ENCODE assay signal across 14 cellular contexts in genomic region chr6:53984163-53984562, GRCh38.
DNase-seq lines count a peak whose midpoint lies in the region; ATAC-seq and TF ChIP-seq lines count a peak whose summit lies in the region.
"Had no signal": no experiment of that assay in that cellular context is flagged by ENCODE, and none has a peak within 500 bp of the region (broad histone marks: within the 10 kb centered on the region; RNA-seq: fewer than 3 reads in every experiment).

No MANE protein-coding gene starts in this region.

- TF ChIP-seq CTCF in AG09309 (IDR thresholded peaks at IDR 0.05; ENCODE audit: control insufficient read depth, insufficient read depth, low read depth, low read length, missing control alignments) (no peak), brain microvascular endothelial cell (IDR thresholded peaks at IDR 0.05; ENCODE audit: low read depth, low read length, missing control alignments) (no peak)

- in situ Hi-C loops in brain microvascular endothelial cell (cut with HindIII; ENCODE audit: low pct_ligation_motif_present, low sequenced_read_pairs): no loop called here

- no peaks in the 10 kb centered on the region for H3K36me3 Mint-ChIP-seq in activated T-helper 1 cell treated with anti-CD3 and anti-CD28 coated beads, Interleukin-12 subunit alpha, Interleukin-12 subunit beta, Interleukin-2, Interleukin-4 antibody, amounts not matched to agents 30 ng/mL and 10 ng/mL and 1 ng/mL, durations not matched to agents 14 hours and 24 hours and 36 hours (ENCODE audit: low read depth)
- H3K36me3 Mint-ChIP-seq: T-cell had no signal

- H3K27ac ChIP-seq in brain microvascular endothelial cell: peak overlapping the region; percentile 80
- H3K27ac ChIP-seq: gastroesophageal sphincter had no signal

- H3K27ac Mint-ChIP-seq in activated T-helper 1 cell treated with anti-CD3 and anti-CD28 coated beads, Interleukin-12 subunit alpha, Interleukin-12 subunit beta, Interleukin-2, Interleukin-4 antibody, amounts not matched to agents 30 ng/mL and 10 ng/mL and 1 ng/mL, durations not matched to agents 14 hours and 24 hours and 36 hours: no peak overlapping the region
- H3K27ac Mint-ChIP-seq: activated CD8-positive, alpha-beta T cell treated with anti-CD3 and anti-CD28 coated beads, Interleukin-2, amount 10 ng/mL, durations not matched to agents 7 days and 5 days; CD4-positive, alpha-beta T cell; T-cell had no signal

- ATAC-seq in GM19455 (IDR thresholded peaks at IDR 0.05; ENCODE audit: unreplicated experiment): no peak
- no peak for ATAC-seq in GM21737 (IDR thresholded peaks at IDR 0.05; ENCODE audit: unreplicated experiment)
- ATAC-seq: activated CD8-positive, alpha-beta T cell treated with anti-CD3 and anti-CD28 coated beads, Interleukin-2, amount 10 ng/mL, durations not matched to agents 7 days and 5 days; gastroesophageal sphincter; T-cell had no signal

- no peaks in the 10 kb centered on the region for H3K36me3 ChIP-seq in brain microvascular endothelial cell (replicated peaks)
- H3K36me3 ChIP-seq: gastroesophageal sphincter had no signal

- H3K4me3 ChIP-seq in AG09309 (ENCODE audit: control insufficient read depth, low read depth, low read length) (no peak overlapping the region), brain microvascular endothelial cell (ENCODE audit: low read depth, low read length) (no peak overlapping the region)
- H3K4me3 ChIP-seq: gastroesophageal sphincter had no signal

- intact Hi-C loops in activated T-helper 1 cell treated with anti-CD3 and anti-CD28 coated beads, Interleukin-12 subunit alpha, Interleukin-12 subunit beta, Interleukin-2, Interleukin-4 antibody, amounts not matched to agents 30 ng/mL and 10 ng/mL and 1 ng/mL, durations not matched to agents 14 hours and 24 hours and 36 hours (cut with micrococcal nuclease): no loop called here

- DNase-seq in AG09309 (ENCODE audit: low read depth) (peak; percentile 78), LoVo (ENCODE audit: low spot score) (peak; percentile 7), brain microvascular endothelial cell (peak; percentile 97), kidney tubule cell (ENCODE audit: low spot score) (peak; percentile 98), DMS153 treated with DMSO at 0.1 percent for 48 hours (lab: John Stamatoyannopoulos, UW; ENCODE audit: unreplicated experiment) (no peak)
- DNase-seq in activated T-helper 1 cell treated with anti-CD3 and anti-CD28 coated beads, Interleukin-12 subunit alpha, Interleukin-12 subunit beta, Interleukin-2, Interleukin-4 antibody, amounts not matched to agents 30 ng/mL and 10 ng/mL and 1 ng/mL, durations not matched to agents 14 hours and 24 hours and 36 hours (ENCODE audit: low spot score): no peak
- DNase-seq: activated CD8-positive, alpha-beta T cell treated with anti-CD3 and anti-CD28 coated beads, Interleukin-2, amount 10 ng/mL, durations not matched to agents 7 days and 5 days; anterior cingulate cortex; CD4-positive, alpha-beta T cell; Karpas-422; T-cell had no signal

- H3K9me3 Mint-ChIP-seq in activated T-helper 1 cell treated with anti-CD3 and anti-CD28 coated beads, Interleukin-12 subunit alpha, Interleukin-12 subunit beta, Interleukin-2, Interleukin-4 antibody, amounts not matched to agents 30 ng/mL and 10 ng/mL and 1 ng/mL, durations not matched to agents 14 hours and 24 hours and 36 hours: no peaks in the 10 kb centered on the region
- H3K9me3 Mint-ChIP-seq: CD4-positive, alpha-beta T cell; T-cell had no signal

- no peaks in the 10 kb centered on the region for H3K27me3 ChIP-seq in brain microvascular endothelial cell (replicated peaks)
- H3K27me3 ChIP-seq: gastroesophageal sphincter had no signal

- H3K27me3 Mint-ChIP-seq in activated T-helper 1 cell treated with anti-CD3 and anti-CD28 coated beads, Interleukin-12 subunit alpha, Interleukin-12 subunit beta, Interleukin-2, Interleukin-4 antibody, amounts not matched to agents 30 ng/mL and 10 ng/mL and 1 ng/mL, durations not matched to agents 14 hours and 24 hours and 36 hours (ENCODE audit: insufficient read depth): peaks cover 3% of the 10 kb centered on the region

- no peaks in the 10 kb centered on the region for H3K4me1 Mint-ChIP-seq in activated T-helper 1 cell treated with anti-CD3 and anti-CD28 coated beads, Interleukin-12 subunit alpha, Interleukin-12 subunit beta, Interleukin-2, Interleukin-4 antibody, amounts not matched to agents 30 ng/mL and 10 ng/mL and 1 ng/mL, durations not matched to agents 14 hours and 24 hours and 36 hours (ENCODE audit: low read depth)
- H3K4me1 Mint-ChIP-seq: T-cell had no signal

- no peak overlapping the region for H3K4me3 Mint-ChIP-seq in activated T-helper 1 cell treated with anti-CD3 and anti-CD28 coated beads, Interleukin-12 subunit alpha, Interleukin-12 subunit beta, Interleukin-2, Interleukin-4 antibody, amounts not matched to agents 30 ng/mL and 10 ng/mL and 1 ng/mL, durations not matched to agents 14 hours and 24 hours and 36 hours
- H3K4me3 Mint-ChIP-seq: activated CD8-positive, alpha-beta T cell treated with anti-CD3 and anti-CD28 coated beads, Interleukin-2, amount 10 ng/mL, durations not matched to agents 7 days and 5 days; CD4-positive, alpha-beta T cell; T-cell had no signal

Comparison
In these comparisons a context has a peak if more than half of its experiments do, and no peak if none do; other contexts are left out.
1. DNase-seq: peak in AG09309 (single experiment), LoVo (single experiment), brain microvascular endothelial cell (single experiment) and kidney tubule cell (single experiment); none in activated T-helper 1 cell treated with anti-CD3 and anti-CD28 coated beads, Interleukin-12 subunit alpha, Interleukin-12 subunit beta, Interleukin-2, Interleukin-4 antibody, amounts not matched to agents 30 ng/mL and 10 ng/mL and 1 ng/mL, durations not matched to agents 14 hours and 24 hours and 36 hours (single experiment) and DMS153 treated with DMSO at 0.1 percent for 48 hours (single experiment).